In genomic region chr2:65040414-65041261, GRCh38 we compare ENCODE assay signal across 8 cellular contexts. TPM values are rescaled to one million over a fixed set of nuclear protein-coding genes. Genes with fewer than 3 reads are reported as not detected.
DNase-seq lines count a peak whose midpoint lies in the region; ATAC-seq and TF ChIP-seq lines count a peak whose summit lies in the region.

No MANE protein-coding gene starts in this region.

- H3K27ac ChIP-seq in Karpas-422 (ENCODE audit: low read length) (peak overlapping the region; percentile 72), Panc1 (ENCODE audit: low read length) (no peak overlapping the region), fibroblast of lung (ENCODE audit: insufficient read depth, low read length) (no peak overlapping the region), neuronal stem cell (replicated peaks; ENCODE audit: low read length) (no peak overlapping the region), stomach (no peak overlapping the region)

- no peak overlapping the region for H2BK12ac ChIP-seq in neuronal stem cell (ENCODE audit: low read length)

- H2AFZ ChIP-seq in Karpas-422 (ENCODE audit: low read length) (no peak overlapping the region), fibroblast of lung (ENCODE audit: low read length) (peak overlapping the region; percentile 70), neuronal stem cell (ENCODE audit: low read length) (peak overlapping the region; percentile 66)

- no peak overlapping the region; the same call in 1 of the 2 replicates for H3K4me3 ChIP-seq in Karpas-422 (ENCODE audit: low read length)
- H3K4me3 ChIP-seq in Panc1 (ENCODE audit: low read depth in 2 of 2, low read length in 2 of 2): 0 out of 4 replicates have a peak overlapping the region, but pooled peaks of 1 of the 2 experiments have one; percentile 14
- peak overlapping the region; percentile 25 to 41 (median 34) for H3K4me3 ChIP-seq in fibroblast of lung (replicated peaks in 1 of 4; ENCODE audit: control extremely low read depth in 1 of 4, insufficient read depth in 1 of 4, low read depth in 3 of 4, low read length in 4 of 4)
- H3K4me3 ChIP-seq in neuronal stem cell (ENCODE audit: low read length in 2 of 2): no peak overlapping the region
- no peak overlapping the region for H3K4me3 ChIP-seq in stomach

- H2BK15ac ChIP-seq in neuronal stem cell (ENCODE audit: low read length): no peak overlapping the region

- intact Hi-C loops in Panc1 (cut with micrococcal nuclease; ENCODE audit: unreplicated experiment): loop anchor here (1.0 to 10.0 kb wide), 2 partner anchors 123 to 534 kb away; no protein-coding TSS in a partner anchor
- intact Hi-C loops in stomach (cut with DNase I; ENCODE audit: low total_unique reads): loop anchor here (5.0 kb wide), 1 partner anchor 123 kb away; no protein-coding TSS in a partner anchor

- H3K9me2 ChIP-seq in Karpas-422 (replicated peaks; ENCODE audit: insufficient read depth, low read length): no peaks in the 10 kb centered on the region

- no peak overlapping the region for H4K8ac ChIP-seq in neuronal stem cell (ENCODE audit: low read depth, low read length)

- H3K79me1 ChIP-seq in neuronal stem cell (ENCODE audit: low read depth, low read length): no peaks in the 10 kb centered on the region

- no peaks in the 10 kb centered on the region for H3K79me2 ChIP-seq in Karpas-422 (ENCODE audit: low read length)
- H3K79me2 ChIP-seq in fibroblast of lung (ENCODE audit: control insufficient read depth, insufficient read depth, low read length): no peaks in the 10 kb centered on the region

- H3K23ac ChIP-seq in neuronal stem cell (ENCODE audit: low read depth, low read length, poor library complexity): no peak overlapping the region

- no peaks in the 10 kb centered on the region; the same call in 1 of the 2 replicates for H4K20me1 ChIP-seq in Karpas-422 (ENCODE audit: insufficient read depth, low read depth, low read length)
- no peaks in the 10 kb centered on the region for H4K20me1 ChIP-seq in fibroblast of lung (ENCODE audit: control insufficient read depth, extremely low read depth, insufficient read depth, low read length)

- no peaks in the 10 kb centered on the region for H3K9me3 ChIP-seq in Karpas-422 (ENCODE audit: low read length)
- no peaks in the 10 kb centered on the region for H3K9me3 ChIP-seq in Panc1 (ENCODE audit: control insufficient read depth, insufficient read depth, low read depth, low read length)
- H3K9me3 ChIP-seq in fibroblast of lung (ENCODE audit: control insufficient read depth, insufficient read depth, low read depth, low read length): no peaks in the 10 kb centered on the region
- peaks cover 0 to 3% of the 10 kb centered on the region in 2 donors for H3K9me3 ChIP-seq in neuronal stem cell (replicated peaks in 1 of 2; ENCODE audit: control insufficient read depth in 2 of 2, insufficient read depth in 1 of 2, low read depth in 1 of 2, low read length in 2 of 2)
- peaks cover 0 to 13% (median 3%) of the 10 kb centered on the region in 4 donors for H3K9me3 ChIP-seq in stomach

- H3K4me1 ChIP-seq in Karpas-422 (ENCODE audit: low read length) (peaks cover 18% of the 10 kb centered on the region), Panc1 (ENCODE audit: control insufficient read depth, insufficient read depth, low read length) (no peaks in the 10 kb centered on the region), fibroblast of lung (ENCODE audit: control insufficient read depth, extremely low read depth, insufficient read depth, low read length) (no peaks in the 10 kb centered on the region), neuronal stem cell (ENCODE audit: control insufficient read depth in 2 of 2, insufficient read depth in 1 of 2, low read depth in 1 of 2, low read length in 2 of 2) (peaks cover 0 to 4% of the 10 kb centered on the region in 2 donors), stomach (peaks cover 0 to 8% (median 2%) of the 10 kb centered on the region in 4 donors)

- no peak overlapping the region for H3K14ac ChIP-seq in neuronal stem cell (ENCODE audit: low read length)

- ATAC-seq in GM21360 (IDR thresholded peaks at IDR 0.05; ENCODE audit: unreplicated experiment) (peak; percentile 79), Panc1 (peak; percentile 99)

- in situ Hi-C loops in Panc1 (cut with HindIII; ENCODE audit: low pct_unique_long_range_greater_than_20kb, low sequenced_read_pairs): no loop called here

- TF ChIP-seq EP300 in stomach (IDR thresholded peaks at IDR 0.05): no peak

- BruUV-seq in Panc1 (replicated peaks; lab: Mats Ljungman, UMichigan): no TSS peak

- no peak overlapping the region for H2BK5ac ChIP-seq in neuronal stem cell (ENCODE audit: low read length)

- H3K36me3 ChIP-seq in Karpas-422 (ENCODE audit: insufficient read depth, low read length) (peaks cover 28% of the 10 kb centered on the region), Panc1 (ENCODE audit: control insufficient read depth, insufficient read depth, low read length) (no peaks in the 10 kb centered on the region), fibroblast of lung (ENCODE audit: control insufficient read depth, insufficient read depth, low read length) (no peaks in the 10 kb centered on the region), neuronal stem cell (replicated peaks in 1 of 2; ENCODE audit: control insufficient read depth in 2 of 2, insufficient read depth in 2 of 2, low read length in 2 of 2) (peaks cover 5 to 6% of the 10 kb centered on the region in 2 donors), stomach (peaks cover 0 to 22% (median 0%) of the 10 kb centered on the region in 4 donors)

- no peak overlapping the region for H2AK5ac ChIP-seq in neuronal stem cell (ENCODE audit: low read depth, low read length)

- H3K18ac ChIP-seq in neuronal stem cell (ENCODE audit: low read length): no peak overlapping the region

- POLR2A ChIA-PET in Panc1 (lab: Charles Lee): no interaction called here

- H2BK120ac ChIP-seq in neuronal stem cell (ENCODE audit: low read depth, low read length): no peak overlapping the region

- TF ChIP-seq CTCF in Panc1 (IDR thresholded peaks at IDR 0.05): peak; percentile 93
- TF ChIP-seq CTCF in fibroblast of lung (conservative IDR thresholded peaks at IDR 0.05 in 1 of 2, IDR thresholded peaks at IDR 0.05 in 1 of 2; ENCODE audit: low read depth in 1 of 2, low read length in 2 of 2): peak; percentile 93 to 98
- TF ChIP-seq CTCF in stomach (IDR thresholded peaks at IDR 0.05): peak in 6 of 7 experiments; percentile 77 to 100 (median 96)

- H3K9ac ChIP-seq in Karpas-422 (ENCODE audit: low read length) (peak overlapping the region; percentile 8), fibroblast of lung (ENCODE audit: insufficient read depth, low read length) (no peak overlapping the region), neuronal stem cell (ENCODE audit: low read depth, low read length, poor library complexity) (no peak overlapping the region)

- no peak for TF ChIP-seq POLR2A in stomach (IDR thresholded peaks at IDR 0.05)

- H3K4me2 ChIP-seq in Karpas-422 (ENCODE audit: low read depth, low read length, poor library complexity, severe bottlenecking) (peak overlapping the region; percentile 38), fibroblast of lung (ENCODE audit: extremely low read depth, insufficient read depth, low read length) (peak overlapping the region; percentile 81), neuronal stem cell (ENCODE audit: insufficient read depth, low read length, poor library complexity, severe bottlenecking) (no peak overlapping the region)

- no peak overlapping the region for H4K91ac ChIP-seq in neuronal stem cell (ENCODE audit: low read depth, low read length, poor library complexity)

- no CpG with 5 or more reads among the region's 13 CpGs for WGBS in neuronal stem cell (ENCODE audit: extremely low coverage in 2 of 2, insufficient read length in 2 of 2, insufficient replicate concordance in 1 of 2), 2 donors
- WGBS in stomach, 5 donors: 25 to 31% (median 30%) methylated on average over 13 of the region's 13 CpGs

- CTCF ChIA-PET in Panc1 (lab: Charles Lee): interaction anchor here (0.5 kb wide), 1 partner anchor 145 kb away, joined by 4 read pairs; no protein-coding TSS in a partner anchor

- DNase-seq in CMK (ENCODE audit: low read depth): peak; percentile 86
- peak; percentile 95 for DNase-seq in Karpas-422
- DNase-seq in Panc1 (ENCODE audit: low read depth, low spot score): peak; percentile 74
- peak; percentile 82 to 84 for DNase-seq in activated T-cell treated with anti-CD3 and anti-CD28 coated beads, Interleukin-2, amount 50 U/mL, for 48 hours
- peak; percentile 77 to 89 for DNase-seq in fibroblast of lung (ENCODE audit: low read depth in 2 of 2)
- DNase-seq in neuronal stem cell (ENCODE audit: low spot score): peak; percentile 65
- peak; percentile 89 for DNase-seq in stomach

- no peak overlapping the region for H3K4ac ChIP-seq in neuronal stem cell (ENCODE audit: low read length)

- no peaks in the 10 kb centered on the region for H3K27me3 ChIP-seq in Karpas-422 (ENCODE audit: low read length)
- H3K27me3 ChIP-seq in Panc1 (ENCODE audit: control insufficient read depth, insufficient read depth, low read length): no peaks in the 10 kb centered on the region
- no peaks in the 10 kb centered on the region for H3K27me3 ChIP-seq in fibroblast of lung (ENCODE audit: control insufficient read depth, insufficient read depth, low read length)
- H3K27me3 ChIP-seq in neuronal stem cell (ENCODE audit: control insufficient read depth in 3 of 3, insufficient read depth in 3 of 3, low read depth in 1 of 3, low read length in 3 of 3): no peaks in the 10 kb centered on the region
- no peaks in the 10 kb centered on the region for H3K27me3 ChIP-seq in stomach

RNA-seq across cellular contexts. Expression of gene CEP68, which starts 15.6 kb away (rescaled TPM):
- total RNA-seq in Karpas-422 (2014; rRNA removed; shearing (Covaris generic); ENCODE audit: low replicate concordance): 23.4 and 25.8 TPM in 2 replicates
- total RNA-seq in Panc1 (2021; ENCODE audit: unreplicated experiment): 13.3 TPM
- polyA plus RNA-seq in Panc1 (2012; ENCODE audit: insufficient read length): 10.5 TPM
- 10.5 and 12.7 TPM in 2 replicates for total RNA-seq in fibroblast of lung
- polyA plus RNA-seq in fibroblast of lung: 5.2 and 8.5 TPM in 2 replicates
- polyA plus RNA-seq in fibroblast of lung (2012): 4.8 and 8.2 TPM in 2 replicates
- polyA minus RNA-seq in fibroblast of lung (ENCODE audit: low replicate concordance): 13.8 and 15.5 TPM in 2 replicates
- polyA plus RNA-seq in neuronal stem cell (2013, experiment 1 of 2): 20.9 TPM
- 21.5 TPM for polyA plus RNA-seq in neuronal stem cell (2013, experiment 2 of 2)
- total RNA-seq in stomach: 10 to 100 TPM; 13.6 to 39.7 (median 25.8) TPM
- polyA plus RNA-seq in stomach: 1 to 10 TPM; 4.8 to 5.4 (median 4.9) TPM

RNA-seq across cellular contexts. Expression of gene SLC1A4, which starts 51.4 kb away (rescaled TPM):
- total RNA-seq in Karpas-422 (2014; rRNA removed; shearing (Covaris generic); ENCODE audit: low replicate concordance): 114 and 120 TPM in 2 replicates
- 12.9 TPM for total RNA-seq in Panc1 (2021; ENCODE audit: unreplicated experiment)
- polyA plus RNA-seq in Panc1 (2012; ENCODE audit: insufficient read length): 14.4 TPM
- total RNA-seq in fibroblast of lung: 13.1 and 20.8 TPM in 2 replicates
- polyA plus RNA-seq in fibroblast of lung: 4.9 and 6.0 TPM in 2 replicates
- polyA plus RNA-seq in fibroblast of lung (2012): 5.2 and 6.2 TPM in 2 replicates
- polyA minus RNA-seq in fibroblast of lung (ENCODE audit: low replicate concordance): 11.4 and 16.6 TPM in 2 replicates
- 3.7 TPM for polyA plus RNA-seq in neuronal stem cell (2013, experiment 1 of 2)
- 3.9 TPM for polyA plus RNA-seq in neuronal stem cell (2013, experiment 2 of 2)
- total RNA-seq in stomach: 10 to 100 TPM in 2 of 5 donors, 1 to 10 TPM in 3; 1.3 to 30.1 (median 8.3) TPM
- 1 to 10 TPM; 2.7 to 6.5 (median 6.2) TPM for polyA plus RNA-seq in stomach

Comparison
In these comparisons a context has a peak if more than half of its experiments do, and no peak if none do; other contexts are left out.
1. H3K4me3 ChIP-seq: peak in fibroblast of lung (4 of 4); none in Karpas-422 (single experiment), neuronal stem cell (0 of 2) and stomach (0 of 4).
2. Peak in every context shown above with its lines, with median percentiles within 50 percentile points of each other: DNase-seq and CTCF ChIP-seq.